ENCODE assay signal across 8 cellular contexts in the genomic region with DNA sequence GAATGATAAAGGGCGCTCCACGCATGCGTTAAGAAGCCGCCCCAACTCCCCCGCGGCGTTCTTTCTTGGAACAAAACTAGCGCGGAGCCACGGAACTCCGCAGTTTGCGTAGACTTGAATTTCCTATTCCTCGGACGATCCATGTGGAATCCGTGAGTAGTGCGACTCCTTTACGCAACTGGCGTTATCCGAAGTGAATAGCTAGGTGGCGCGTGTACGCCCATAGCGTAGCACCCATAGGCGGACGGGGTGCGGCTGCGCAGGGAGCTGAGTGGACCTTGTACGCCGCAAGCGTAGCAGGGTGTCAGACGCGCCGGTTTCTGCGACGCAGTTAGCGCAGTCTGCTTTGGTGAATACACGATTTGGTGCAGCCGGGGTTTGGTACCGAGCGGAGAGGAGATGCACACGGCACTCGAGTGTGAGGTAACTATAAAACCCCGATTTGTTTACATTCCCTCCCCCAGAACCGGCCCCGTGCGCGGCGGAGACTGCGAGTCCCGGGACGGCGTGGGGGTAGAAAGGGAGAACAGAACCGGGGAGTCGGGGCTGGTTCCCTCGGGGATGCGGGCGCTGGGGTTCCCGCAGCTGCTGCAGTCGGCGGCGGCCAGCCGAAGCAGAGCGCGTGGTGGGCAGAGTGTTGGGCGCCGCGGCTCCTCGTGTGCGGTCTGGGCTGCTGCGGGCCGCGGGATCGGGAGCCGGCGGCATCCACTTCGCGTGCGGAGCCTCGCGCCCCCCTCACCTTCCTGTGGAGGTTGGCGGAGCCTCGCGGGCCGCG. TPM values are rescaled to one million over a fixed set of nuclear protein-coding genes. Genes with fewer than 3 reads are reported as not detected.
DNase-seq lines count a peak whose midpoint lies in the region; ATAC-seq and TF ChIP-seq lines count a peak whose summit lies in the region.

A gene with protein sequence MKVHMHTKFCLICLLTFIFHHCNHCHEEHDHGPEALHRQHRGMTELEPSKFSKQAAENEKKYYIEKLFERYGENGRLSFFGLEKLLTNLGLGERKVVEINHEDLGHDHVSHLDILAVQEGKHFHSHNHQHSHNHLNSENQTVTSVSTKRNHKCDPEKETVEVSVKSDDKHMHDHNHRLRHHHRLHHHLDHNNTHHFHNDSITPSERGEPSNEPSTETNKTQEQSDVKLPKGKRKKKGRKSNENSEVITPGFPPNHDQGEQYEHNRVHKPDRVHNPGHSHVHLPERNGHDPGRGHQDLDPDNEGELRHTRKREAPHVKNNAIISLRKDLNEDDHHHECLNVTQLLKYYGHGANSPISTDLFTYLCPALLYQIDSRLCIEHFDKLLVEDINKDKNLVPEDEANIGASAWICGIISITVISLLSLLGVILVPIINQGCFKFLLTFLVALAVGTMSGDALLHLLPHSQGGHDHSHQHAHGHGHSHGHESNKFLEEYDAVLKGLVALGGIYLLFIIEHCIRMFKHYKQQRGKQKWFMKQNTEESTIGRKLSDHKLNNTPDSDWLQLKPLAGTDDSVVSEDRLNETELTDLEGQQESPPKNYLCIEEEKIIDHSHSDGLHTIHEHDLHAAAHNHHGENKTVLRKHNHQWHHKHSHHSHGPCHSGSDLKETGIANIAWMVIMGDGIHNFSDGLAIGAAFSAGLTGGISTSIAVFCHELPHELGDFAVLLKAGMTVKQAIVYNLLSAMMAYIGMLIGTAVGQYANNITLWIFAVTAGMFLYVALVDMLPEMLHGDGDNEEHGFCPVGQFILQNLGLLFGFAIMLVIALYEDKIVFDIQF (plus strand): TSS at position 368 of the 775 bp plus-strand sequence. CDS start 22,817 bp downstream, outside the sequence.

- peaks cover 24% of the 10 kb centered on the region for H3K4me1 ChIP-seq in BLaER1

- peak; percentile 98 for DNase-seq in NCI-H69 (lab: John Stamatoyannopoulos, UW)
- peak; percentile 97 for DNase-seq in activated CD4-positive, alpha-beta T cell treated with anti-CD3 and anti-CD28 coated beads, Interleukin-2, amount 10 ng/mL, durations not matched to agents 7 days and 5 days
- peak; percentile 99 for DNase-seq in coronary artery (ENCODE audit: low spot score)
- peak; percentile 95 to 98 for DNase-seq in stimulated activated CD4-positive, alpha-beta T cell treated with anti-CD3 and anti-CD28 coated beads, Interleukin-1b, Interleukin-23, amount 100 ng/mL, for 4 hours (ENCODE audit: low read depth in 2 of 2)

- peak within 1 kb of the TSS; percentile 99 for H3K27ac Mint-ChIP-seq in activated CD4-positive, alpha-beta T cell treated with anti-CD3 and anti-CD28 coated beads, Interleukin-2, amount 10 ng/mL, durations not matched to agents 7 days and 5 days

- peak within 1 kb of the TSS; percentile 97 for H3K4me3 Mint-ChIP-seq in activated CD4-positive, alpha-beta T cell treated with anti-CD3 and anti-CD28 coated beads, Interleukin-2, amount 10 ng/mL, durations not matched to agents 7 days and 5 days

- H3K9me3 ChIP-seq in BLaER1: no peaks in the 10 kb centered on the region

- peaks cover 23% of the 10 kb centered on the region for H3K4me1 Mint-ChIP-seq in activated CD4-positive, alpha-beta T cell treated with anti-CD3 and anti-CD28 coated beads, Interleukin-2, amount 10 ng/mL, durations not matched to agents 7 days and 5 days

- H3K4me2 ChIP-seq in BLaER1: peak within 1 kb of the TSS; percentile 88

- H3K27me3 Mint-ChIP-seq in activated CD4-positive, alpha-beta T cell treated with anti-CD3 and anti-CD28 coated beads, Interleukin-2, amount 10 ng/mL, durations not matched to agents 7 days and 5 days: peaks cover 2% of the 10 kb centered on the region

- peaks cover 36% of the 10 kb centered on the region for H4K20me1 ChIP-seq in BLaER1

- peaks cover 36% of the 10 kb centered on the region for H3K36me3 Mint-ChIP-seq in activated CD4-positive, alpha-beta T cell treated with anti-CD3 and anti-CD28 coated beads, Interleukin-2, amount 10 ng/mL, durations not matched to agents 7 days and 5 days (ENCODE audit: low read depth)

- H3K27ac ChIP-seq in BLaER1 (peak within 1 kb of the TSS; percentile 100), coronary artery (peak within 1 kb of the TSS; percentile 98), layer of hippocampus (ENCODE audit: low read depth, low read length) (peak within 1 kb of the TSS; percentile 98)

- H3K36me3 ChIP-seq in BLaER1: no peaks in the 10 kb centered on the region

- TF ChIP-seq CTCF in coronary artery (IDR thresholded peaks at IDR 0.05): peak; percentile 22

- H3K4me3 ChIP-seq in BLaER1 (peak within 1 kb of the TSS; percentile 99), coronary artery (peak within 1 kb of the TSS; percentile 91)

- POLR2A ChIA-PET in activated CD4-positive, alpha-beta T cell treated with anti-CD3 and anti-CD28 coated beads, Interleukin-2, amount 10 ng/mL, durations not matched to agents 7 days and 5 days (lab: Charles Lee): interaction anchor here (0.6 to 1.6 kb wide), 9 partner anchors 95 to 506 kb away, joined by 3 to 10 read pairs (median 5); no protein-coding TSS in a partner anchor

- H3K27me3 ChIP-seq in BLaER1 (no peaks in the 10 kb centered on the region), layer of hippocampus (ENCODE audit: control insufficient read depth, insufficient read depth, low read length) (no peaks in the 10 kb centered on the region)

- H3K9ac ChIP-seq in BLaER1: peak within 1 kb of the TSS; percentile 99

- peak; percentile 62 for ATAC-seq in GM19328 (IDR thresholded peaks at IDR 0.05; ENCODE audit: unreplicated experiment)
- peak; percentile 67 for ATAC-seq in HG03520 (IDR thresholded peaks at IDR 0.05; ENCODE audit: unreplicated experiment)

- H3K9me3 Mint-ChIP-seq in activated CD4-positive, alpha-beta T cell treated with anti-CD3 and anti-CD28 coated beads, Interleukin-2, amount 10 ng/mL, durations not matched to agents 7 days and 5 days: no peaks in the 10 kb centered on the region

- CTCF ChIA-PET in activated CD4-positive, alpha-beta T cell treated with anti-CD3 and anti-CD28 coated beads, Interleukin-2, amount 10 ng/mL, durations not matched to agents 7 days and 5 days (lab: Charles Lee): interaction anchor here (0.6 to 1.3 kb wide), 11 partner anchors 11 to 420 kb away, joined by 3 to 5 read pairs (median 3); partner anchors contain the start of gene DNAH7

RNA-seq across cellular contexts. Expression of the gene that starts here (rescaled TPM):
- total RNA-seq in activated CD4-positive, alpha-beta T cell treated with anti-CD3 and anti-CD28 coated beads, Interleukin-2, amount 10 ng/mL, durations not matched to agents 7 days and 5 days: 10 to 100 TPM; 46.9 to 55.6 TPM

Comparison
In these comparisons a context has a peak if more than half of its experiments do, and no peak if none do; other contexts are left out.
1. Peak in every context shown above with its lines: DNase-seq, ATAC-seq, H3K4me3 ChIP-seq and H3K27ac ChIP-seq.